ENCODE assay signal across 8 cellular contexts in the genomic region with DNA sequence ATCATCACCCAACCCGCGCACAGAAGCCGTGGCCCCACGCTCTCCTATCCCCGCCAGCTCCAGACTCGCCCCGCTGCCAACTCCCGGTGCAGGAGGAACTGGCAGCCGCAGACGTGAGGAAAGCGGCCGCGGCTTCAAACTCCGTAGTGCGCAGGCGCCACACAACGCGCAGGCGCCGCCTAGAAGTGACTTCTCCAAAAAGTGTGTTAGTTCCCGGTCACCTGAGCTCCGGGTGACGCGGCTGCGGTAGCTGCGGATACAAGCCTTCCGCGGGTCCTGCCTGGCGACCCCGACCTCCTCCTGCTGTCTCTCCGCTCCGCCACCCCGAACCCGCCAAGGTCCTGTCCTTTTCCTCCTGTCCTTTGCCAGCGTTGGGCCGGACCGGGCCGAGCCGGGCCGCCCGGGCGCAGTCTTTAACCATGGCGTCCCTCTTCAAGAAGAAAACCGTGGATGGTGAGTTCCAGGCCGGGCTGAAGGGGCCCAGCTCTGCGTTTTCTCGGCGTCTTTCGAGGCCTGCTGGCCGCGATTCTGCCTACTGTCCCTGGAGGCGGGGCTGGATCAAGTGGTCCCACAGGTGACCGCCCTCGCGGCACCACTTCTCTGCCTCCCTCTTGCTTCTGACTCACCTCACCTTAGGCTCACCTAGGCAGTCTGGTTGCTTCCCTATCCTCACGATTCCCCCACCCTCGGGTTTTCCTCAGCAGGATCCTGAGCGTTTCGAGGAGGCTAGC. TPM values are rescaled to one million over a fixed set of nuclear protein-coding genes. Genes with fewer than 3 reads are reported as not detected.
A peak's percentile ranks its signal among the peaks of the same experiment; 100 is the strongest.
DNase-seq lines count a peak whose midpoint lies in the region; ATAC-seq and TF ChIP-seq lines count a peak whose summit lies in the region.

A gene with protein sequence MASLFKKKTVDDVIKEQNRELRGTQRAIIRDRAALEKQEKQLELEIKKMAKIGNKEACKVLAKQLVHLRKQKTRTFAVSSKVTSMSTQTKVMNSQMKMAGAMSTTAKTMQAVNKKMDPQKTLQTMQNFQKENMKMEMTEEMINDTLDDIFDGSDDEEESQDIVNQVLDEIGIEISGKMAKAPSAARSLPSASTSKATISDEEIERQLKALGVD (plus strand): TSS at position 206 of the 731 bp plus-strand sequence. CDS start 214 bp downstream, at position 420.

- WGBS in suprapubic skin: 0% methylated on average over 48 of the region's 59 CpGs

- H3K27ac Mint-ChIP-seq in activated naive CD4-positive, alpha-beta T cell treated with anti-CD3 and anti-CD28 coated beads, Interleukin-2, amount 50 U/mL, for 72 hours: peak within 1 kb of the TSS; percentile 99

- H3K9me3 ChIP-seq in suprapubic skin: no peaks in the 10 kb centered on the region

- TF ChIP-seq POLR2A in GM10847 (IDR thresholded peaks at IDR 0.05; ENCODE audit: extremely low read depth, insufficient read length) (peak; percentile 67), suprapubic skin (IDR thresholded peaks at IDR 0.05) (peak in 1 of 2 donors; percentile 86)

- ATAC-seq in HG02642 (IDR thresholded peaks at IDR 0.05; ENCODE audit: poor library complexity, unreplicated experiment): peak; percentile 98
- peak; percentile 93 to 95 for ATAC-seq in activated naive CD4-positive, alpha-beta T cell treated with anti-CD3 and anti-CD28 coated beads, Interleukin-2, amount 50 U/mL, for 72 hours

- DNase-seq in NCI-H1105 (lab: John Stamatoyannopoulos, UW) (peak; percentile 73), SKM-1 (lab: John Stamatoyannopoulos, UW; ENCODE audit: unreplicated experiment) (peak; percentile 58), glomerular endothelial cell (ENCODE audit: extremely low read depth, low read depth, low spot score) (peak; percentile 33), occipital lobe (lab: John Stamatoyannopoulos, UW) (peak; percentile 85), suprapubic skin (ENCODE audit: low spot score in 2 of 2) (peak; percentile 94 to 95)
- peak; percentile 85 to 94 for DNase-seq in activated naive CD4-positive, alpha-beta T cell treated with anti-CD3 and anti-CD28 coated beads, Interleukin-2, amount 50 U/mL, for 72 hours (ENCODE audit: low spot score in 2 of 2)

- H3K27me3 ChIP-seq in suprapubic skin: no peaks in the 10 kb centered on the region

- peak within 1 kb of the TSS; percentile 95 for H3K27ac ChIP-seq in suprapubic skin

- peaks cover 41% of the 10 kb centered on the region for H3K4me1 ChIP-seq in suprapubic skin

- peaks cover 4% of the 10 kb centered on the region in 2 donors for H3K9me3 Mint-ChIP-seq in activated naive CD4-positive, alpha-beta T cell treated with anti-CD3 and anti-CD28 coated beads, Interleukin-2, amount 50 U/mL, for 72 hours

- H3K4me3 ChIP-seq in suprapubic skin: peak within 1 kb of the TSS; percentile 92

- no peaks in the 10 kb centered on the region for H3K36me3 ChIP-seq in suprapubic skin

- TF ChIP-seq CTCF in suprapubic skin (IDR thresholded peaks at IDR 0.05): no peak

- peaks cover 12 to 30% of the 10 kb centered on the region in 2 donors for H3K36me3 Mint-ChIP-seq in activated naive CD4-positive, alpha-beta T cell treated with anti-CD3 and anti-CD28 coated beads, Interleukin-2, amount 50 U/mL, for 72 hours

- TF ChIP-seq EP300 in suprapubic skin (IDR thresholded peaks at IDR 0.05): no peak

RNA-seq across cellular contexts. Expression of the gene that starts here (rescaled TPM):
- 10 to 100 TPM; 21.4 to 27.3 TPM for total RNA-seq in activated naive CD4-positive, alpha-beta T cell treated with anti-CD3 and anti-CD28 coated beads, Interleukin-2, amount 50 U/mL, for 72 hours
- total RNA-seq in glomerular endothelial cell (28.2 and 28.5 TPM in 2 replicates), occipital lobe (36.7 TPM), suprapubic skin (10 to 100 TPM; 27.4 to 43.5 (median 31.1) TPM)

Comparison
In these comparisons a context has a peak if more than half of its experiments do, and no peak if none do; other contexts are left out.
1. Peak in every context shown above with its lines: DNase-seq, ATAC-seq, H3K4me3 ChIP-seq and H3K27ac ChIP-seq.
2. DNase-seq: peak in every context shown above with its lines; median percentile 94 in suprapubic skin; 90 in activated naive CD4-positive, alpha-beta T cell treated with anti-CD3 and anti-CD28 coated beads, Interleukin-2, amount 50 U/mL, for 72 hours; 85 in occipital lobe; 73 in NCI-H1105; 58 in SKM-1; 33 in glomerular endothelial cell.